ENCODE assay signal across 8 cellular contexts in the genomic region with DNA sequence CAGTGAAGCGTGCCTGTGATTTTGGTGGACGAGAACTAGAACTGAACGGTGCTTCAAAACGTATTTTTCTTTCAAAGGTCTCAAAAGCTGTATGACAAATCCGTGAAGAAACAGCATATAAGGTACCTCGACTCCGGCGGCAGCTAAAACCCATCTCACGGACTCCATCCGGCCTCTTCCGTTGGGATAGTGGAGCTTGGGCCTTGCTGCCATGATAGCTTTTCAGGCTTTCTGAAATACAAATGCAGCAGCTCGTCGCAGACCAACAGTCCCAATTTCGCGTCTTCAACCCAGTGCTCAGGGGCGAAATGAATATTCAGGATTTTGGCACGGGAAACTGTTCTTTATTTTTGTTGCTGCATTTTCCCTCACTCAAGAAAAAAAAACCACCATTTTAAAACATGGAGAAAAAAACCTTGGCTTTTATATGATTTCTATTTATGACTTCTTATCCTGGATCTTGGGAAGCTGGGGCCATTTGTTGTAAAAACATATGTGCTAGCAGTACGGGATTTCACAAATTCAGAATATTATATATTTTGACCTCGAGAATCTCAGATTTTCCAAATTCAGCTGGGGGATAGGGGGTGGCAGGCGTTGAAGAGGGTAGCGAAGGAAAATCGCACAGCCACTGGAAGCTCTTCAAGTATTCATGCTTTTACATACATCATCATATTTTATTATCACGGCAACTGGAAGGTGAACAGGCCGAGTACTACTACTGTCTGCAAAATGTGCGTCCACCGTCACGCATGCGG. TPM values are rescaled to one million over a fixed set of nuclear protein-coding genes. Genes with fewer than 3 reads are reported as not detected.
DNase-seq lines count a peak whose midpoint lies in the region; ATAC-seq and TF ChIP-seq lines count a peak whose summit lies in the region.

No MANE protein-coding gene starts in this region.

- peak in 1 of 2 donors; percentile 11 for TF ChIP-seq POLR2A in adrenal gland (IDR thresholded peaks at IDR 0.05)

- peak overlapping the region; percentile 75 for H3K4me2 ChIP-seq in hepatocyte

- TF ChIP-seq CTCF in adrenal gland (IDR thresholded peaks at IDR 0.05) = no peak
- no peak for TF ChIP-seq CTCF in hepatocyte (IDR thresholded peaks at IDR 0.05; ENCODE audit: poor library complexity)

- H3K9me3 ChIP-seq in adrenal gland (replicated peaks in 1 of 3) (no peaks in the 10 kb centered on the region), hepatocyte (ENCODE audit: low read depth) (no peaks in the 10 kb centered on the region)

- intact Hi-C loops in Right ventricle myocardium superior (cut with DNase I) = loop anchor here (2.0 kb wide), 1 partner anchor 71 kb away; a partner anchor contains a TSS
- intact Hi-C loops in cardiac septum (cut with DNase I) = loop anchor here (10.0 kb wide), 1 partner anchor 551 kb away; a partner anchor contains a TSS
- intact Hi-C loops in adrenal gland (cut with DNase I) = no loop called here

- peaks cover 15 to 41% of the 10 kb centered on the region in 2 donors for H3K4me1 ChIP-seq in adrenal gland (replicated peaks in 1 of 2)
- peaks cover 12% of the 10 kb centered on the region for H3K4me1 ChIP-seq in hepatocyte (ENCODE audit: insufficient read depth)

- H3K4me3 ChIP-seq in adrenal gland (peak overlapping the region; percentile 65 to 95 (median 88)), hepatocyte (peak overlapping the region; percentile 51)

- peak; percentile 30 for ATAC-seq in Right ventricle myocardium superior (ENCODE audit: poor library complexity)
- ATAC-seq in HG03457 (IDR thresholded peaks at IDR 0.05; ENCODE audit: unreplicated experiment) = no peak

- peaks cover 34% of the 10 kb centered on the region for H3K79me2 ChIP-seq in hepatocyte

- WGBS in adrenal gland, 4 donors = 5 to 11% (median 8%) methylated on average over 28 of the region's 28 CpGs
- WGBS in hepatocyte (ENCODE audit: low lambda C conversion rate, missing lambda C conversion rate) = 10% methylated on average over 28 of the region's 28 CpGs

- no peaks in the 10 kb centered on the region for H3K9me2 ChIP-seq in hepatocyte (replicated peaks; ENCODE audit: insufficient read depth)

- DNase-seq in Right ventricle myocardium superior (no peak), cardiac septum (ENCODE audit: low spot score) (no peak), NCI-H1092 treated with DMSO at 0.1 percent for 48 hours (lab: John Stamatoyannopoulos, UW) (peak; percentile 75), adrenal gland (peak in 6 of 7 donors; percentile 26 to 66 (median 44)), hepatocyte (ENCODE audit: low spot score) (peak; percentile 45), putamen (ENCODE audit: low spot score) (peak; percentile 78)
- no peak for DNase-seq in stimulated activated CD4-positive, alpha-beta T cell treated with anti-CD3 and anti-CD28 coated beads, Interleukin-12 subunit alpha, Interleukin-12 subunit beta, amount 100 ng/mL, for 4 hours

- H3K36me3 ChIP-seq in adrenal gland (replicated peaks in 1 of 2) (no peaks in the 10 kb centered on the region), hepatocyte (replicated peaks; ENCODE audit: insufficient read depth, low read depth) (no peaks in the 10 kb centered on the region)

- peak overlapping the region; percentile 92 to 99 (median 95) for H3K27ac ChIP-seq in adrenal gland
- peak overlapping the region; percentile 97 for H3K27ac ChIP-seq in hepatocyte

- peak overlapping the region; percentile 51 for H2AFZ ChIP-seq in hepatocyte

- H3K27me3 ChIP-seq in adrenal gland = no peaks in the 10 kb centered on the region
- H3K27me3 ChIP-seq in hepatocyte = no peaks in the 10 kb centered on the region

- no peaks in the 10 kb centered on the region for H4K20me1 ChIP-seq in hepatocyte (ENCODE audit: insufficient read depth, poor library complexity, severe bottlenecking)

RNA-seq across cellular contexts. Expression of a gene that starts 0.9 kb away (rescaled TPM):
- 7.0 TPM for total RNA-seq in Right ventricle myocardium superior
- 10.1 TPM for total RNA-seq in cardiac septum
- 100 to 1,000 TPM; 165 to 656 (median 343) TPM for total RNA-seq in adrenal gland
- polyA plus RNA-seq in adrenal gland = 1,000 to 10,000 TPM in 1 of 3 donors, 100 to 1,000 TPM in 2; 144 to 1,199 (median 302) TPM
- 83.8 and 89.2 TPM in 2 replicates for total RNA-seq in hepatocyte
- polyA plus RNA-seq in hepatocyte = 79.6 and 88.4 TPM in 2 replicates

Comparison
In these comparisons a context has a peak if more than half of its experiments do, and no peak if none do; other contexts are left out.
1. DNase-seq: peak in NCI-H1092 treated with DMSO at 0.1 percent for 48 hours (single experiment), adrenal gland (6 of 7), hepatocyte (single experiment) and putamen (single experiment); none in Right ventricle myocardium superior (single experiment), cardiac septum (single experiment) and stimulated activated CD4-positive, alpha-beta T cell treated with anti-CD3 and anti-CD28 coated beads, Interleukin-12 subunit alpha, Interleukin-12 subunit beta, amount 100 ng/mL, for 4 hours (single experiment).
2. intact Hi-C loops: an anchor here in Right ventricle myocardium superior (2.0 kb wide) and cardiac septum (10.0 kb wide); none called in adrenal gland.